Comparison of ENCODE assay signal across 9 cellular contexts in genomic region chr22:26674211-26675190, GRCh38. TPM values are rescaled to one million over a fixed set of nuclear protein-coding genes. Genes with fewer than 3 reads are reported as not detected.
A peak's percentile ranks its signal among the peaks of the same experiment; 100 is the strongest.
DNase-seq lines count a peak whose midpoint lies in the region; ATAC-seq and TF ChIP-seq lines count a peak whose summit lies in the region.
"Had no signal": no experiment of that assay in that cellular context is flagged by ENCODE, and none has a peak within 500 bp of the region (broad histone marks: within the 10 kb centered on the region; RNA-seq: fewer than 3 reads in every experiment).

No MANE protein-coding gene starts in this region.

- no peak for DNase-seq in AG04450 (ENCODE audit: low read depth, low spot score)
- DNase-seq in GM20000 (ENCODE audit: low spot score), result peak; percentile 31
- peak; percentile 42 for DNase-seq in activated T-cell treated with anti-CD3 and anti-CD28 coated beads, Interleukin-2, amount 50 U/mL, for 24 hours
- DNase-seq in right lobe of liver, result no peak
- no peak for DNase-seq in putamen (ENCODE audit: low spot score)
- DNase-seq in NCI-H82 treated with DMSO at 0.1 percent for 48 hours (lab: John Stamatoyannopoulos, UW; ENCODE audit: unreplicated experiment), result no peak
- no peak for DNase-seq in NCI-H2196 (lab: John Stamatoyannopoulos, UW; ENCODE audit: unreplicated experiment)
- no peak for DNase-seq in Right ventricle myocardium superior

- peak overlapping the region; percentile 93 for H3K4me3 Mint-ChIP-seq in activated T-cell treated with anti-CD3 and anti-CD28 coated beads, Interleukin-2, amount 50 U/mL, for 24 hours

- H3K4me1 ChIP-seq in right lobe of liver, result peaks cover 0 to 12% (median 2%) of the 10 kb centered on the region in 4 donors

- no peaks in the 10 kb centered on the region for H3K9me3 Mint-ChIP-seq in activated T-cell treated with anti-CD3 and anti-CD28 coated beads, Interleukin-2, amount 50 U/mL, for 24 hours

- H3K9me3 ChIP-seq in AG04450 (ENCODE audit: control insufficient read depth, insufficient read depth, low read length), result peaks cover 3% of the 10 kb centered on the region; the same call in 1 of the 2 replicates
- no peaks in the 10 kb centered on the region for H3K9me3 ChIP-seq in right lobe of liver

- TF ChIP-seq CTCF in AG04450 (IDR thresholded peaks at IDR 0.05; ENCODE audit: low read depth, low read length) (no peak), GM20000 (IDR thresholded peaks at IDR 0.05; ENCODE audit: extremely low read depth, missing control alignments) (no peak), right lobe of liver (IDR thresholded peaks at IDR 0.05) (no peak)

- no peaks in the 10 kb centered on the region for H3K27me3 ChIP-seq in AG04450 (ENCODE audit: control insufficient read depth, insufficient read depth, low read length)
- no peaks in the 10 kb centered on the region for H3K27me3 ChIP-seq in right lobe of liver

- 81% methylated on average over 7 of the region's 9 CpGs for WGBS in right lobe of liver (ENCODE audit: insufficient coverage, low coverage, low lambda C conversion rate, missing lambda C conversion rate)

- H3K4me1 Mint-ChIP-seq in activated T-cell treated with anti-CD3 and anti-CD28 coated beads, Interleukin-2, amount 50 U/mL, for 24 hours (ENCODE audit: low read depth), result peaks cover 88% of the 10 kb centered on the region

- intact Hi-C loops in right lobe of liver (cut with DNase I), result no loop called here
- intact Hi-C loops in Right ventricle myocardium superior (cut with DNase I), result no loop called here

- peak overlapping the region; percentile 96 for H3K27ac Mint-ChIP-seq in activated T-cell treated with anti-CD3 and anti-CD28 coated beads, Interleukin-2, amount 50 U/mL, for 24 hours

- H3K4me3 ChIP-seq in AG04450 (ENCODE audit: low read depth, low read length), result peak overlapping the region; percentile 13; the same call in 1 of the 2 replicates
- peak overlapping the region; percentile 79 to 85 (median 80) for H3K4me3 ChIP-seq in right lobe of liver

- H3K27ac ChIP-seq in AG04450 (ENCODE audit: low read depth, low read length) (no peak overlapping the region), right lobe of liver (peak overlapping the region in 2 of 3 donors; percentile 87 to 98)

- CTCF ChIA-PET in AG04450 (lab: Charles Lee), result interaction anchor here (0.7 to 3.1 kb wide), 4 partner anchors 9 to 1213 kb away, joined by 3 to 15 read pairs (median 9); no protein-coding TSS in a partner anchor

- H3K36me3 ChIP-seq in right lobe of liver, result no peaks in the 10 kb centered on the region

- ATAC-seq in right lobe of liver, result no peak
- no peak for ATAC-seq in Right ventricle myocardium superior (ENCODE audit: poor library complexity)

- peaks cover 44% of the 10 kb centered on the region for H3K36me3 Mint-ChIP-seq in activated T-cell treated with anti-CD3 and anti-CD28 coated beads, Interleukin-2, amount 50 U/mL, for 24 hours (ENCODE audit: low read depth)

- no peaks in the 10 kb centered on the region for H3K27me3 Mint-ChIP-seq in activated T-cell treated with anti-CD3 and anti-CD28 coated beads, Interleukin-2, amount 50 U/mL, for 24 hours

- POLR2A ChIA-PET in AG04450 (lab: Yijun Ruan, JAX), result no interaction called here

- no peak for TF ChIP-seq POLR2A in right lobe of liver (IDR thresholded peaks at IDR 0.05)

RNA-seq across cellular contexts. Expression of gene MIAT, which starts 17.1 kb away (rescaled TPM):
- polyA plus RNA-seq in AG04450 (2011; rRNA removed), result 7.8 and 9.4 TPM in 2 replicates
- polyA minus RNA-seq in AG04450 (2011; rRNA and poly(A)+ RNA removed), result 16.9 and 19.0 TPM in 2 replicates
- total RNA-seq in right lobe of liver (1 to 10 TPM in 1 of 6 experiments, under 1 TPM in 5; 0.19 to 3.2 (median 0.47) TPM), Right ventricle myocardium superior (0.48 TPM)

RNA-seq across cellular contexts. Expression of gene CRYBA4, which starts 52.7 kb away (rescaled TPM):
- polyA plus RNA-seq in AG04450 (2011; rRNA removed), result not detected in 2 replicates
- polyA minus RNA-seq in AG04450 (2011; rRNA and poly(A)+ RNA removed), result not detected in 2 replicates
- total RNA-seq in right lobe of liver (not detected), Right ventricle myocardium superior (not detected)
- total RNA-seq: T-helper 2 cell treated with Interferon-gamma antibody and Interleukin-4, amounts not matched to agents 100 ng/mL and 5 ng/mL, for 36 hours had no signal

RNA-seq across cellular contexts. Expression of gene CRYBB1, which starts 56.7 kb away (rescaled TPM):
- polyA plus RNA-seq in AG04450 (2011; rRNA removed), result not detected in 2 replicates
- not detected in 2 replicates for polyA minus RNA-seq in AG04450 (2011; rRNA and poly(A)+ RNA removed)
- under 1 TPM in 2 of 6 experiments, not detected in 4; 0.53 to 0.59 TPM for total RNA-seq in right lobe of liver
- total RNA-seq in Right ventricle myocardium superior, result 0.65 TPM
- total RNA-seq: T-helper 2 cell treated with Interferon-gamma antibody and Interleukin-4, amounts not matched to agents 100 ng/mL and 5 ng/mL, for 36 hours had no signal

Comparison
In these comparisons a context has a peak if more than half of its experiments do, and no peak if none do; other contexts are left out.
1. DNase-seq: peak in GM20000 (single experiment) and activated T-cell treated with anti-CD3 and anti-CD28 coated beads, Interleukin-2, amount 50 U/mL, for 24 hours (single experiment); none in AG04450 (single experiment), right lobe of liver (0 of 3), putamen (single experiment), NCI-H82 treated with DMSO at 0.1 percent for 48 hours (single experiment), NCI-H2196 (single experiment) and Right ventricle myocardium superior (single experiment).